In the genomic region with DNA sequence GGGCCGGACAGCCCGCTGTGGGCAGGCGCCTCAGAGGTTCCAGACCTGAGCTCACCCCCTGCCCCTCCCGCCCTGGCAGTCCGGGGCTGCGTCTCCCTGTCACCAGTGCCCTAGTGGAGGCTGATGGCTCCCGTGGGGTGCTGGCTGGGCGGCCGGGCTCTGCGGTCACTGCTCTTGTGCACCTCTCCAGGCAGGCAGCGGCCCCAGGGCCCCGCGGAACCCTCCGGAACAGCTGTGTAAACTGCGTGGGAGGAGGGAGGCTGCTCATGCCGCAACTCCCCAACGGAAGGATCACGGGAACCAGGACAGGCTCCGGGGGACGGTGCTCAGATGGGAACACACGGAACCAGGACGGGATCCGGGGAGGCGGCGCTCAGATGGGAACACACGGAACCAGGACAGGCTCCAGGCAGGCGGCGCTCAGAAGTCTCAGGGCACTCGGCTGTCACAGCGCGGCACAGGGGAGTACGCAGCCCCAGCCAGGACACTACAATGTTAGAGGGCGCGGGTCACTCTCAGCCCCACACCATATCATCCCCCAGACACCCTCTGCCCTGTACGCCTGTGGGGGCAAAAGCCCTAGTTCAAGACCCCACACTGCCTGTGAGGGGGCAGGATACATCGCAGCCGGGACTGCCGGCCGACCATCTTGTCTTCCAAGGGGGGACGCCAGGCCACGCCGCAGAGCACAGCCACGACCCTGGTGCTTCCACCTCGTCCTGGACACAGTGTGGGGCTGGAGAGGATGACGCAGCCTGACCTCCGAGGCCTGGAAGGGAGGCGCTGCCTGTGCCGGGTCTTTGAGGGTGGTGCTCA, we compare ENCODE assay signal across 22 cellular contexts.
"Had no signal": no experiment of that assay in that cellular context is flagged by ENCODE, and none has a peak within 500 bp of the region (broad histone marks: within the 10 kb centered on the region; RNA-seq: fewer than 3 reads in every experiment).

No MANE protein-coding gene starts in this region.

- H3K4me1 ChIP-seq: gastroesophageal sphincter, prostate gland, tibial artery, uterus had no signal

- H3K9me3 ChIP-seq: gastroesophageal sphincter, prostate gland, tibial artery, uterus had no signal

- H3K36me3 ChIP-seq: brain microvascular endothelial cell, prostate gland, uterus had no signal

- H3K27ac ChIP-seq: brain microvascular endothelial cell, gastroesophageal sphincter, prostate gland, tibial artery, uterus had no signal

- H3K4me3 ChIP-seq: gastroesophageal sphincter, prostate gland, tibial artery, uterus had no signal

- ATAC-seq: activated CD8-positive, alpha-beta T cell treated with anti-CD3 and anti-CD28 coated beads for 36 hours; activated naive CD8-positive, alpha-beta T cell treated with anti-CD3 and anti-CD28 coated beads, Interleukin-2, amount 50 U/mL, for 24 hours; activated T-cell treated with anti-CD3 and anti-CD28 coated beads, Interleukin-2, amount 50 U/mL, for 4 hours; esophagus mucosa; gastroesophageal sphincter; SK-N-SH treated with all-trans-retinoic acid at 6 μM for 48 hours had no signal

- H3K27me3 ChIP-seq: brain microvascular endothelial cell, gastroesophageal sphincter, tibial artery, uterus had no signal

- DNase-seq: activated B cell treated with CpG ODN at 0.5 μM for 24 hours; activated CD4-positive, alpha-beta T cell treated with anti-CD3 and anti-CD28 coated beads for 48 hours; activated CD8-positive, alpha-beta T cell treated with anti-CD3 and anti-CD28 coated beads for 36 hours; activated naive CD4-positive, alpha-beta T cell treated with anti-CD3 and anti-CD28 coated beads, Interleukin-2, amount 10 ng/mL, durations not matched to agents 7 days and 5 days; activated naive CD8-positive, alpha-beta T cell treated with anti-CD3 and anti-CD28 coated beads, Interleukin-2, amount 50 U/mL, for 24 hours; activated T-cell treated with anti-CD3 and anti-CD28 coated beads, Interleukin-2, amount 50 U/mL, for 4 hours; anterior cingulate cortex; brain microvascular endothelial cell; effector CD8-positive, alpha-beta T cell; immature natural killer cell; midbrain; stimulated activated CD4-positive, alpha-beta T cell treated with anti-CD3 and anti-CD28 coated beads, Interleukin-12 subunit alpha, Interleukin-12 subunit beta, amount 100 ng/mL, for 4 hours; stimulated activated CD4-positive, alpha-beta T cell treated with anti-CD3 and anti-CD28 coated beads, Interleukin-1b, Interleukin-23, amount 100 ng/mL, for 48 hours; stimulated activated CD8-positive, alpha-beta memory T cell treated with anti-CD3 and anti-CD28 coated beads, Interleukin-4, amount 100 ng/mL, for 48 hours; stimulated activated naive CD4-positive, alpha-beta T cell treated with Interleukin-2 at 50 U/mL for 16 hours; T-helper 9 cell; tibial artery; uterus had no signal
